Comparison of ENCODE assay signal across 9 cellular contexts in the genomic region with DNA sequence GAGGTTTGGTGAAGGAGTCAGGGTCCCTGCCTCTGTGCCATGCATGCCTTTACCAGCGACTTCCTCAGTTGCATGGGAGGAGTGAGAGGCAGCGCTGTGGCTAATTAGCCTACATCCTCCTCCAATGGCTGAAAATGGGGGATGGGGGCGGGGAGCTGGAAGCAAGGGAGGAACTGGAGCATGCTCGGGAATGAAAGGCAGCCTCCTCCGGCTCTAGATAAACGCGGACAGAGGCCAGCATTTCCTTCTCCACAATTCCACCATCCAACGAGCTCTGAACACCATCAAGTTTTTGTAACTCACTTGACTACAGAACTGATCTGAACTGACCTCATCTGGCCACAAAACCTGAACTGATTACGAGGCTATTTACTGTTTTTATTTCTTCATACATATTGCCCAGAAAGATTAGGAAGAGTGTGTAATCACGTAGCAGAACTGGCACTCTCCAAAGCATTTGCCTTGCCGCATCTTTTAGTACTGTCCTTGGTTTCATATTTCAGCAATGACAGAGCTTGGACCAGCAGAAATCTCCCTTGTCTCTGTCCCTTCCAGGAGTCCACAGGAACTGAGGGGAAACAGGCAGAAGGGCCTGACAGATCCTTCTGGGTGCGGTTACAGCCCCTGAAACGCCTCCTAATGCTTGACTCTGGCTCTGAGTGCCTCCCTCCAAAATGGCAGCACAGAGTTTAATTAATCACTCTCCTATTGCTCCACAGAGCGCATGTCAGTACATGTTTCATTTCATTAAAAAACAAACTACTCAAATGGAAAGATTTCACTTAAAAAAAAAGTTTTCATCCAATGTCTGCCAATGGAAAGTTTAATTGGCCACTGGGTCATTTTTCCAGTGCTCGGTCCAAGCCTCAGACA. TPM values are rescaled to one million over a fixed set of nuclear protein-coding genes. Genes with fewer than 3 reads are reported as not detected.
DNase-seq lines count a peak whose midpoint lies in the region; TF ChIP-seq lines count a peak whose summit lies in the region.
"Had no signal": no experiment of that assay in that cellular context is flagged by ENCODE, and none has a peak within 500 bp of the region (broad histone marks: within the 10 kb centered on the region; RNA-seq: fewer than 3 reads in every experiment).

No MANE protein-coding gene starts in this region.

- H3K9me3 Mint-ChIP-seq in neural crest cell = no peaks in the 10 kb centered on the region
- H3K9me3 Mint-ChIP-seq: activated naive CD8-positive, alpha-beta T cell treated with anti-CD3 and anti-CD28 coated beads, Interleukin-2, amount 10 ng/mL, durations not matched to agents 7 days and 5 days had no signal

- TF ChIP-seq CTCF in AG10803 (conservative IDR thresholded peaks at IDR 0.05; ENCODE audit: low read length) = no peak
- TF ChIP-seq CTCF in fibroblast of lung (conservative IDR thresholded peaks at IDR 0.05 in 1 of 2, IDR thresholded peaks at IDR 0.05 in 1 of 2; ENCODE audit: low read depth in 1 of 2, low read length in 2 of 2) = no peak
- TF ChIP-seq CTCF in neural crest cell (conservative IDR thresholded peaks at IDR 0.05) = no peak

- DNase-seq in AG10803 (ENCODE audit: low read depth) (peak; percentile 67), RPMI7951 (ENCODE audit: low read depth) (peak; percentile 86), fibroblast of lung (ENCODE audit: low read depth in 2 of 2) (peak; percentile 50 to 61), neural crest cell (ENCODE audit: low read depth, low spot score) (peak; percentile 67), RPMI8226 (no peak), NCI-H146 treated with DMSO at 0.1 percent for 48 hours (lab: John Stamatoyannopoulos, UW; ENCODE audit: unreplicated experiment) (no peak), GF-D8 (lab: John Stamatoyannopoulos, UW) (no peak)
- no peak for DNase-seq in stimulated activated CD4-positive, alpha-beta T cell treated with anti-CD3 and anti-CD28 coated beads, Interleukin-15, amount 100 ng/mL, for 24 hours
- DNase-seq: activated naive CD8-positive, alpha-beta T cell treated with anti-CD3 and anti-CD28 coated beads, Interleukin-2, amount 10 ng/mL, durations not matched to agents 7 days and 5 days had no signal

- H4K20me1 ChIP-seq in fibroblast of lung (ENCODE audit: control insufficient read depth, extremely low read depth, insufficient read depth, low read length) = no peaks in the 10 kb centered on the region

- H3K9ac ChIP-seq in fibroblast of lung (ENCODE audit: insufficient read depth, low read length) = no peak overlapping the region

- H3K27ac Mint-ChIP-seq in neural crest cell (ENCODE audit: unreplicated experiment) = peak overlapping the region; percentile 88
- H3K27ac Mint-ChIP-seq: activated naive CD8-positive, alpha-beta T cell treated with anti-CD3 and anti-CD28 coated beads, Interleukin-2, amount 10 ng/mL, durations not matched to agents 7 days and 5 days had no signal

- H3K9me3 ChIP-seq in fibroblast of lung (ENCODE audit: control insufficient read depth, insufficient read depth, low read depth, low read length) = no peaks in the 10 kb centered on the region

- H3K79me2 ChIP-seq in fibroblast of lung (ENCODE audit: control insufficient read depth, insufficient read depth, low read length) = no peaks in the 10 kb centered on the region

- H3K4me1 ChIP-seq in fibroblast of lung (ENCODE audit: control insufficient read depth, extremely low read depth, insufficient read depth, low read length) = peaks cover 15% of the 10 kb centered on the region

- H3K27me3 Mint-ChIP-seq in neural crest cell (ENCODE audit: low read depth) = no peaks in the 10 kb centered on the region
- H3K27me3 Mint-ChIP-seq: activated naive CD8-positive, alpha-beta T cell treated with anti-CD3 and anti-CD28 coated beads, Interleukin-2, amount 10 ng/mL, durations not matched to agents 7 days and 5 days had no signal

- peak overlapping the region; percentile 1 for H2AFZ ChIP-seq in fibroblast of lung (ENCODE audit: low read length)

- no peaks in the 10 kb centered on the region for H3K36me3 ChIP-seq in fibroblast of lung (ENCODE audit: control insufficient read depth, insufficient read depth, low read length)

- peak overlapping the region; percentile 0; the same call in 1 of the 2 replicates for H3K4me3 ChIP-seq in AG10803 (ENCODE audit: low read length)
- H3K4me3 ChIP-seq in fibroblast of lung (replicated peaks in 1 of 4; ENCODE audit: control extremely low read depth in 1 of 4, insufficient read depth in 1 of 4, low read depth in 3 of 4, low read length in 4 of 4) = no peak overlapping the region

- no peaks in the 10 kb centered on the region for H3K27me3 ChIP-seq in fibroblast of lung (ENCODE audit: control insufficient read depth, insufficient read depth, low read length)

- H3K4me2 ChIP-seq in fibroblast of lung (ENCODE audit: extremely low read depth, insufficient read depth, low read length) = peak overlapping the region; percentile 59

- H3K4me1 Mint-ChIP-seq in neural crest cell = peaks cover 58% of the 10 kb centered on the region

- peak overlapping the region; percentile 3 for H3K27ac ChIP-seq in fibroblast of lung (ENCODE audit: insufficient read depth, low read length)

- H3K4me3 Mint-ChIP-seq in neural crest cell = peak overlapping the region; percentile 69
- H3K4me3 Mint-ChIP-seq: activated naive CD8-positive, alpha-beta T cell treated with anti-CD3 and anti-CD28 coated beads, Interleukin-2, amount 10 ng/mL, durations not matched to agents 7 days and 5 days had no signal

- H3K36me3 Mint-ChIP-seq in neural crest cell (ENCODE audit: low read depth) = peaks cover 23% of the 10 kb centered on the region

RNA-seq across cellular contexts. Expression of gene TRAF3IP2, which starts 58.2 kb away (rescaled TPM):
- 21.7 and 25.2 TPM in 2 replicates for total RNA-seq in RPMI7951 (2014; rRNA removed; shearing (Covaris generic))
- total RNA-seq in fibroblast of lung (15.2 and 37.0 TPM in 2 replicates), neural crest cell (1.8 and 2.4 TPM in 2 replicates)
- polyA plus RNA-seq in fibroblast of lung = 21.6 and 26.9 TPM in 2 replicates
- 22.1 and 22.2 TPM in 2 replicates for polyA plus RNA-seq in fibroblast of lung (2012)
- 76.9 and 77.1 TPM in 2 replicates for polyA minus RNA-seq in fibroblast of lung (ENCODE audit: low replicate concordance)

Comparison
In these comparisons a context has a peak if more than half of its experiments do, and no peak if none do; other contexts are left out.
1. DNase-seq: peak in AG10803 (single experiment), RPMI7951 (single experiment), fibroblast of lung (2 of 2) and neural crest cell (single experiment); none in RPMI8226 (single experiment), NCI-H146 treated with DMSO at 0.1 percent for 48 hours (single experiment), GF-D8 (single experiment) and stimulated activated CD4-positive, alpha-beta T cell treated with anti-CD3 and anti-CD28 coated beads, Interleukin-15, amount 100 ng/mL, for 24 hours (single experiment).